Comparison of ENCODE assay signal across 15 cellular contexts in genomic region chr18:58674863-58675472, GRCh38. TPM values are rescaled to one million over a fixed set of nuclear protein-coding genes. Genes with fewer than 3 reads are reported as not detected.
DNase-seq lines count a peak whose midpoint lies in the region; ATAC-seq and TF ChIP-seq lines count a peak whose summit lies in the region.
"Had no signal": no experiment of that assay in that cellular context is flagged by ENCODE, and none has a peak within 500 bp of the region (broad histone marks: within the 10 kb centered on the region; RNA-seq: fewer than 3 reads in every experiment).

No MANE protein-coding gene starts in this region.

- H3K27me3 Mint-ChIP-seq in natural killer cell (ENCODE audit: low read depth in 2 of 2): no peaks in the 10 kb centered on the region
- H3K27me3 Mint-ChIP-seq in natural killer cell treated with Interleukin-12 subunit alpha and Interleukin-12 subunit beta and Interleukin-15 and Interleukin-18, amount 100 ng/mL, for 72 hours: no peaks in the 10 kb centered on the region

- no peak for ATAC-seq in natural killer cell
- no peak for ATAC-seq in natural killer cell treated with Interleukin-12 subunit alpha and Interleukin-12 subunit beta and Interleukin-15 and Interleukin-18, amount 100 ng/mL, for 72 hours
- no peak for ATAC-seq in GM18907 (IDR thresholded peaks at IDR 0.05; ENCODE audit: unreplicated experiment)
- ATAC-seq in HG03521 (IDR thresholded peaks at IDR 0.05; ENCODE audit: unreplicated experiment): no peak
- no peak for ATAC-seq in HG02938 (IDR thresholded peaks at IDR 0.05; ENCODE audit: unreplicated experiment)
- ATAC-seq: stimulated activated effector memory CD8-positive, alpha-beta T cell treated with anti-CD3 and anti-CD28 coated beads, Interleukin-12 subunit alpha, Interleukin-12 subunit beta, amount 100 ng/mL, for 72 hours; WTC11 had no signal

- TF ChIP-seq CTCF in natural killer cell (IDR thresholded peaks at IDR 0.05): no peak
- no peak for TF ChIP-seq CTCF in choroid plexus epithelial cell (conservative IDR thresholded peaks at IDR 0.05; ENCODE audit: low read depth, low read length)
- TF ChIP-seq CTCF in OCI-LY7 (conservative IDR thresholded peaks at IDR 0.05; ENCODE audit: low read length): no peak

- no peaks in the 10 kb centered on the region; the same call in 1 of the 2 replicates for H3K36me3 ChIP-seq in OCI-LY7 (ENCODE audit: insufficient read depth, low read length)
- H3K36me3 ChIP-seq: BE2C had no signal

- H3K4me3 Mint-ChIP-seq in natural killer cell: no peak overlapping the region
- no peak overlapping the region for H3K4me3 Mint-ChIP-seq in natural killer cell treated with Interleukin-12 subunit alpha and Interleukin-12 subunit beta and Interleukin-15 and Interleukin-18, amount 100 ng/mL, for 72 hours
- H3K4me3 Mint-ChIP-seq: WTC11 had no signal

- POLR2A ChIA-PET in OCI-LY7 (lab: Charles Lee): interaction anchor here (1.2 kb wide), 1 partner anchor 466 kb away, joined by 3 read pairs; no protein-coding TSS in a partner anchor

- no peak for DNase-seq in natural killer cell
- DNase-seq in natural killer cell treated with Interleukin-12 subunit alpha and Interleukin-12 subunit beta and Interleukin-15 and Interleukin-18, amount 100 ng/mL, for 72 hours (ENCODE audit: low spot score): no peak
- peak; percentile 22 for DNase-seq in LoVo (ENCODE audit: low spot score)
- peak; percentile 40 for DNase-seq in choroid plexus epithelial cell (ENCODE audit: low read depth)
- DNase-seq in OCI-LY7 (ENCODE audit: low spot score): no peak
- DNase-seq: BE2C; central memory CD4-positive, alpha-beta T cell; H7; MM.1S; stimulated activated CD4-positive, alpha-beta T cell treated with anti-CD3 and anti-CD28 coated beads, Interleukin-2, amount 100 ng/mL, for 48 hours had no signal

- no peak overlapping the region for H3K4me2 ChIP-seq in OCI-LY7 (ENCODE audit: low read length)

- H3K9me3 ChIP-seq in OCI-LY7 (ENCODE audit: low read length): no peaks in the 10 kb centered on the region
- H3K9me3 ChIP-seq: BE2C had no signal

- no peaks in the 10 kb centered on the region for H3K36me3 Mint-ChIP-seq in natural killer cell
- H3K36me3 Mint-ChIP-seq in natural killer cell treated with Interleukin-12 subunit alpha and Interleukin-12 subunit beta and Interleukin-15 and Interleukin-18, amount 100 ng/mL, for 72 hours: peaks cover 12% of the 10 kb centered on the region
- H3K36me3 Mint-ChIP-seq: WTC11 had no signal

- peaks cover 47 to 53% of the 10 kb centered on the region in 2 donors for H3K4me1 Mint-ChIP-seq in natural killer cell
- peaks cover 50 to 51% of the 10 kb centered on the region in 2 donors for H3K4me1 Mint-ChIP-seq in natural killer cell treated with Interleukin-12 subunit alpha and Interleukin-12 subunit beta and Interleukin-15 and Interleukin-18, amount 100 ng/mL, for 72 hours (ENCODE audit: low read depth in 2 of 2)

- peak overlapping the region; percentile 3 to 35 for H3K27ac Mint-ChIP-seq in natural killer cell
- no peak overlapping the region for H3K27ac Mint-ChIP-seq in natural killer cell treated with Interleukin-12 subunit alpha and Interleukin-12 subunit beta and Interleukin-15 and Interleukin-18, amount 100 ng/mL, for 72 hours

- no TSS peak for BruUV-seq in OCI-LY7 (replicated peaks; lab: Mats Ljungman, UMichigan)

- H3K9me2 ChIP-seq in OCI-LY7 (ENCODE audit: insufficient read depth, low read length): no peaks in the 10 kb centered on the region

- H3K27ac ChIP-seq in OCI-LY7 (ENCODE audit: low read depth, low read length, poor library complexity, severe bottlenecking): no peak overlapping the region

- H3K4me3 ChIP-seq in choroid plexus epithelial cell (ENCODE audit: low read depth, low read length) (no peak overlapping the region), OCI-LY7 (ENCODE audit: low read depth, low read length, poor library complexity, severe bottlenecking) (no peak overlapping the region)

- H4K20me1 ChIP-seq in OCI-LY7 (ENCODE audit: insufficient read depth, low read length): no peaks in the 10 kb centered on the region

- H3K9me3 Mint-ChIP-seq in natural killer cell: no peaks in the 10 kb centered on the region
- H3K9me3 Mint-ChIP-seq in natural killer cell treated with Interleukin-12 subunit alpha and Interleukin-12 subunit beta and Interleukin-15 and Interleukin-18, amount 100 ng/mL, for 72 hours: no peaks in the 10 kb centered on the region
- H3K9me3 Mint-ChIP-seq: stimulated activated effector memory CD8-positive, alpha-beta T cell treated with anti-CD3 and anti-CD28 coated beads, Interleukin-12 subunit alpha, Interleukin-12 subunit beta, amount 100 ng/mL, for 72 hours; WTC11 had no signal

- intact Hi-C loops in natural killer cell (cut with micrococcal nuclease) (loop anchor here (5.0 kb wide), 2 partner anchors 42 to 87 kb away; no protein-coding TSS in a partner anchor), OCI-LY7 (cut with micrococcal nuclease; ENCODE audit: unreplicated experiment) (loop anchor here (5.0 kb wide), 1 partner anchor 148 kb away; no protein-coding TSS in a partner anchor)

- no peak overlapping the region for H2AFZ ChIP-seq in OCI-LY7 (ENCODE audit: low read length)

- H3K4me1 ChIP-seq in OCI-LY7 (ENCODE audit: insufficient read depth, low read length, poor library complexity, severe bottlenecking): peaks cover 7% of the 10 kb centered on the region
- H3K4me1 ChIP-seq: BE2C had no signal

- H3K79me2 ChIP-seq in OCI-LY7 (ENCODE audit: insufficient read depth, low read depth, low read length): peaks cover 16% of the 10 kb centered on the region

- CTCF ChIA-PET in OCI-LY7 (lab: Charles Lee; ENCODE audit: unreplicated experiment): interaction anchor here (0.5 kb wide), 1 partner anchor 84 kb away, joined by 3 read pairs; no protein-coding TSS in a partner anchor

RNA-seq across cellular contexts. Expression of gene MALT1, which starts 3.7 kb away (rescaled TPM):
- total RNA-seq in natural killer cell (10 to 100 TPM; 49.8 to 55.8 (median 54.5) TPM), OCI-LY7 (2022) (18.5 and 20.4 TPM in 2 replicates)
- 10 to 100 TPM; 26.2 to 47.7 TPM for total RNA-seq in natural killer cell treated with Interleukin-12 subunit alpha and Interleukin-12 subunit beta and Interleukin-15 and Interleukin-18, amount 100 ng/mL, for 72 hours
- 14.4 and 15.5 TPM in 2 replicates for total RNA-seq in OCI-LY7 (2014; rRNA removed; shearing (Covaris generic))

RNA-seq across cellular contexts. Expression of gene ALPK2, which starts 46.1 kb away (rescaled TPM):
- total RNA-seq in natural killer cell (under 1 TPM in 2 of 3 donors, not detected in 1; 0.09 to 0.75 TPM), OCI-LY7 (2022) (not detected in 2 replicates)
- under 1 TPM; 0.17 to 0.78 TPM for total RNA-seq in natural killer cell treated with Interleukin-12 subunit alpha and Interleukin-12 subunit beta and Interleukin-15 and Interleukin-18, amount 100 ng/mL, for 72 hours
- total RNA-seq in OCI-LY7 (2014; rRNA removed; shearing (Covaris generic)): not detected in 2 replicates

Comparison
In these comparisons a context has a peak if more than half of its experiments do, and no peak if none do; other contexts are left out.
1. H3K27ac Mint-ChIP-seq: peak in natural killer cell (2 of 2); none in natural killer cell treated with Interleukin-12 subunit alpha and Interleukin-12 subunit beta and Interleukin-15 and Interleukin-18, amount 100 ng/mL, for 72 hours (0 of 2).
2. DNase-seq: peak in LoVo (single experiment) and choroid plexus epithelial cell (single experiment); none in natural killer cell (single experiment), natural killer cell treated with Interleukin-12 subunit alpha and Interleukin-12 subunit beta and Interleukin-15 and Interleukin-18, amount 100 ng/mL, for 72 hours (single experiment) and OCI-LY7 (single experiment).